Comparison of ENCODE assay signal across 8 cellular contexts in the genomic region with DNA sequence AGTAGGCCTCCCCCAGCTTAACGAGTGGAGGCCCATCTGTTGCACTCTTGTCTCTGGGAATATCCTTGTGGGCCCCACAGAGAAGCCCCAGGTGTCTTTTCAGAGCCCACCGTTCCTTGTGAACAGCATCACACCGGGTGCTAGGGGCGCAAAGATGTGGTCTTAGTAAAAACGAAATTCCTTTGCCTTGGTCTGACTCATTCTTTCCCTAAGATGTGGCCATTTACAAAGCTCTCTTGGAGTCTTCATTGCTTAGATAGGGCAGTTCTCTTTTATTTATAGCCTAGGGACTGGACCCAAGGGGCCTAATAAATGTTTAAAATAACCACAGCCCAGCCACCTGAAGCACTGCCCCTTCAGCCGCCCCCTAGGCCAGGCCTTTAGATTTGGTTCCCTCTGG. TPM values are rescaled to one million over a fixed set of nuclear protein-coding genes. Genes with fewer than 3 reads are reported as not detected.
DNase-seq lines count a peak whose midpoint lies in the region; ATAC-seq and TF ChIP-seq lines count a peak whose summit lies in the region.

No MANE protein-coding gene starts in this region.

- no peaks in the 10 kb centered on the region for H3K9me3 Mint-ChIP-seq in naive thymus-derived CD8-positive, alpha-beta T cell

- TF ChIP-seq CTCF in C4-2B (conservative IDR thresholded peaks at IDR 0.05) (no peak), RWPE1 (conservative IDR thresholded peaks at IDR 0.05; ENCODE audit: low read depth) (no peak)

- peak; percentile 52 for ATAC-seq in GM21528 (IDR thresholded peaks at IDR 0.05; ENCODE audit: low FRiP score, unreplicated experiment)
- ATAC-seq in esophagus mucosa, result no peak
- no peak for ATAC-seq in naive thymus-derived CD8-positive, alpha-beta T cell
- ATAC-seq in GM19035 (IDR thresholded peaks at IDR 0.05; ENCODE audit: unreplicated experiment), result no peak

- no peak for DNase-seq in RWPE1 (ENCODE audit: low spot score)
- no peak for DNase-seq in stimulated activated CD4-positive, alpha-beta T cell treated with anti-CD3 and anti-CD28 coated beads, Interleukin-1b, Interleukin-23, amount 100 ng/mL, for 48 hours
- no peak for DNase-seq in naive thymus-derived CD8-positive, alpha-beta T cell

- no peaks in the 10 kb centered on the region for H3K9me3 ChIP-seq in mucosa of rectum (ENCODE audit: control insufficient read depth in 2 of 2, low read length in 2 of 2)

- H3K27ac Mint-ChIP-seq in naive thymus-derived CD8-positive, alpha-beta T cell, result no peak overlapping the region

- no peak overlapping the region for H3K9ac ChIP-seq in mucosa of rectum (ENCODE audit: low read depth in 1 of 2, low read length in 2 of 2)

- H3K4me1 Mint-ChIP-seq in naive thymus-derived CD8-positive, alpha-beta T cell, result peaks cover 0 to 15% (median 3%) of the 10 kb centered on the region in 4 donors

- H3K27ac ChIP-seq in C4-2B (peak overlapping the region; percentile 82), RWPE1 (peak overlapping the region; percentile 100), mucosa of rectum (ENCODE audit: low read depth in 2 of 2, low read length in 2 of 2) (peak overlapping the region; percentile 99 to 100)

- peaks cover 14 to 16% of the 10 kb centered on the region in 2 donors for H3K36me3 ChIP-seq in mucosa of rectum (ENCODE audit: control insufficient read depth in 2 of 2, insufficient read depth in 2 of 2, low read length in 2 of 2)

- no peak overlapping the region for H3K4me3 Mint-ChIP-seq in naive thymus-derived CD8-positive, alpha-beta T cell

- H3K27me3 Mint-ChIP-seq in naive thymus-derived CD8-positive, alpha-beta T cell, result no peaks in the 10 kb centered on the region

- POLR2A ChIA-PET in RWPE1 (lab: Yijun Ruan, JAX; ENCODE audit: low non-redundant PET), result no interaction called here
- POLR2A ChIA-PET in naive thymus-derived CD8-positive, alpha-beta T cell (lab: Charles Lee), result no interaction called here

- peaks cover 0 to 37% (median 8%) of the 10 kb centered on the region in 3 donors for H3K36me3 Mint-ChIP-seq in naive thymus-derived CD8-positive, alpha-beta T cell

- H3K4me3 ChIP-seq in mucosa of rectum (ENCODE audit: low read length in 2 of 2), result no peak overlapping the region

- CTCF ChIA-PET in RWPE1 (lab: Yijun Ruan, JAX), result interaction anchor here (0.8 to 2.8 kb wide), 3 partner anchors 24 to 192 kb away, joined by 3 to 11 read pairs (median 4); no protein-coding TSS in a partner anchor

- H3K27me3 ChIP-seq in mucosa of rectum (ENCODE audit: control insufficient read depth in 2 of 2, insufficient read depth in 2 of 2, low read length in 2 of 2), result no peaks in the 10 kb centered on the region

- H3K4me1 ChIP-seq in mucosa of rectum (ENCODE audit: control insufficient read depth in 2 of 2, insufficient read depth in 2 of 2, low read length in 2 of 2), result peaks cover 28 to 35% of the 10 kb centered on the region in 2 donors

RNA-seq across cellular contexts. Expression of a gene that starts 52.8 kb away (rescaled TPM):
- 40.9 TPM for total RNA-seq in esophagus mucosa
- 10 to 100 TPM; 15.7 to 16.5 TPM for total RNA-seq in naive thymus-derived CD8-positive, alpha-beta T cell
- polyA plus RNA-seq in naive thymus-derived CD8-positive, alpha-beta T cell, result 10 to 100 TPM; 38.2 to 42.1 (median 40.3) TPM
